1 cellular context compared by ENCODE assay signal in genomic region chr17:7237761-7238417, GRCh38.
A peak's percentile ranks its signal among the peaks of the same experiment; 100 is the strongest.
TF ChIP-seq lines count a peak whose summit lies in the region.

No MANE protein-coding gene starts in this region.

TF ChIP-seq in HepG2, 621 proteins besides CTCF, POLR2A, EP300 and RAD21 (continued from another document and continues in another):
- TF ChIP-seq, protein P1, sequence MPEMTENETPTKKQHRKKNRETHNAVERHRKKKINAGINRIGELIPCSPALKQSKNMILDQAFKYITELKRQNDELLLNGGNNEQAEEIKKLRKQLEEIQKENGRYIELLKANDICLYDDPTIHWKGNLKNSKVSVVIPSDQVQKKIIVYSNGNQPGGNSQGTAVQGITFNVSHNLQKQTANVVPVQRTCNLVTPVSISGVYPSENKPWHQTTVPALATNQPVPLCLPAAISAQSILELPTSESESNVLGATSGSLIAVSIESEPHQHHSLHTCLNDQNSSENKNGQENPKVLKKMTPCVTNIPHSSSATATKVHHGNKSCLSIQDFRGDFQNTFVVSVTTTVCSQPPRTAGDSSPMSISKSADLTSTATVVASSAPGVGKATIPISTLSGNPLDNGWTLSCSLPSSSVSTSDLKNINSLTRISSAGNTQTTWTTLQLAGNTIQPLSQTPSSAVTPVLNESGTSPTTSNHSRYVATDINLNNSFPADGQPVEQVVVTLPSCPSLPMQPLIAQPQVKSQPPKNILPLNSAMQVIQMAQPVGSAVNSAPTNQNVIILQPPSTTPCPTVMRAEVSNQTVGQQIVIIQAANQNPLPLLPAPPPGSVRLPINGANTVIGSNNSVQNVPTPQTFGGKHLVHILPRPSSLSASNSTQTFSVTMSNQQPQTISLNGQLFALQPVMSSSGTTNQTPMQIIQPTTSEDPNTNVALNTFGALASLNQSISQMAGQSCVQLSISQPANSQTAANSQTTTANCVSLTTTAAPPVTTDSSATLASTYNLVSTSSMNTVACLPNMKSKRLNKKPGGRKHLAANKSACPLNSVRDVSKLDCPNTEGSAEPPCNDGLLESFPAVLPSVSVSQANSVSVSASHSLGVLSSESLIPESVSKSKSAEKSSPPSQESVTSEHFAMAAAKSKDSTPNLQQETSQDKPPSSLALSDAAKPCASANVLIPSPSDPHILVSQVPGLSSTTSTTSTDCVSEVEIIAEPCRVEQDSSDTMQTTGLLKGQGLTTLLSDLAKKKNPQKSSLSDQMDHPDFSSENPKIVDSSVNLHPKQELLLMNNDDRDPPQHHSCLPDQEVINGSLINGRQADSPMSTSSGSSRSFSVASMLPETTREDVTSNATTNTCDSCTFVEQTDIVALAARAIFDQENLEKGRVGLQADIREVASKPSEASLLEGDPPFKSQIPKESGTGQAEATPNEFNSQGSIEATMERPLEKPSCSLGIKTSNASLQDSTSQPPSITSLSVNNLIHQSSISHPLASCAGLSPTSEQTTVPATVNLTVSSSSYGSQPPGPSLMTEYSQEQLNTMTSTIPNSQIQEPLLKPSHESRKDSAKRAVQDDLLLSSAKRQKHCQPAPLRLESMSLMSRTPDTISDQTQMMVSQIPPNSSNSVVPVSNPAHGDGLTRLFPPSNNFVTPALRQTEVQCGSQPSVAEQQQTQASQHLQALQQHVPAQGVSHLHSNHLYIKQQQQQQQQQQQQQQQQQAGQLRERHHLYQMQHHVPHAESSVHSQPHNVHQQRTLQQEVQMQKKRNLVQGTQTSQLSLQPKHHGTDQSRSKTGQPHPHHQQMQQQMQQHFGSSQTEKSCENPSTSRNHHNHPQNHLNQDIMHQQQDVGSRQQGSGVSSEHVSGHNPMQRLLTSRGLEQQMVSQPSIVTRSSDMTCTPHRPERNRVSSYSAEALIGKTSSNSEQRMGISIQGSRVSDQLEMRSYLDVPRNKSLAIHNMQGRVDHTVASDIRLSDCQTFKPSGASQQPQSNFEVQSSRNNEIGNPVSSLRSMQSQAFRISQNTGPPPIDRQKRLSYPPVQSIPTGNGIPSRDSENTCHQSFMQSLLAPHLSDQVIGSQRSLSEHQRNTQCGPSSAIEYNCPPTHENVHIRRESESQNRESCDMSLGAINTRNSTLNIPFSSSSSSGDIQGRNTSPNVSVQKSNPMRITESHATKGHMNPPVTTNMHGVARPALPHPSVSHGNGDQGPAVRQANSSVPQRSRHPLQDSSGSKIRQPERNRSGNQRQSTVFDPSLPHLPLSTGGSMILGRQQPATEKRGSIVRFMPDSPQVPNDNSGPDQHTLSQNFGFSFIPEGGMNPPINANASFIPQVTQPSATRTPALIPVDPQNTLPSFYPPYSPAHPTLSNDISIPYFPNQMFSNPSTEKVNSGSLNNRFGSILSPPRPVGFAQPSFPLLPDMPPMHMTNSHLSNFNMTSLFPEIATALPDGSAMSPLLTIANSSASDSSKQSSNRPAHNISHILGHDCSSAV (CRISPR knock-in tag; IDR thresholded peaks at IDR 0.05; ENCODE audit: borderline replicate concordance), result no peak
- TF ChIP-seq ZNF230 (CRISPR knock-in tag; IDR thresholded peaks at IDR 0.05) (no peak), PATZ1 (CRISPR knock-in tag; IDR thresholded peaks at IDR 0.05) (peak; percentile 88), SALL1 (CRISPR knock-in tag; IDR thresholded peaks at IDR 0.05) (peak; percentile 48; the same call in 1 of the 2 replicates), ZSCAN22 (CRISPR knock-in tag; IDR thresholded peaks at IDR 0.05) (no peak), MATR3 (CRISPR knock-in tag; IDR thresholded peaks at IDR 0.05) (no peak), ZFP1 (CRISPR knock-in tag; IDR thresholded peaks at IDR 0.05) (no peak), AGO1 (IDR thresholded peaks at IDR 0.05; ENCODE audit: low read depth, low read length, poor library complexity, severe bottlenecking) (peak; percentile 48), REL (CRISPR knock-in tag; conservative IDR thresholded peaks at IDR 0.05) (no peak), NFE2L1 (CRISPR knock-in tag; IDR thresholded peaks at IDR 0.05; ENCODE audit: borderline replicate concordance) (no peak), TFAP4 (IDR thresholded peaks at IDR 0.05; ENCODE audit: borderline replicate concordance, low read depth) (peak; percentile 61; the same call in 1 of the 2 replicates), ARNT2 (CRISPR knock-in tag; IDR thresholded peaks at IDR 0.05; ENCODE audit: low read depth) (0 out of 2 replicates have a peak, but pooled peaks have one; percentile 29), RFXAP (CRISPR knock-in tag; IDR thresholded peaks at IDR 0.05; ENCODE audit: borderline replicate concordance) (peak; percentile 23; the same call in 1 of the 2 replicates), ZFX (CRISPR knock-in tag; IDR thresholded peaks at IDR 0.05; ENCODE audit: low read depth) (peak; percentile 66), KAT7 (CRISPR knock-in tag; IDR thresholded peaks at IDR 0.05; ENCODE audit: borderline replicate concordance) (peak; percentile 30; the same call in 1 of the 2 replicates), AGO2 (optimal IDR thresholded peaks at IDR 0.05; ENCODE audit: low read depth, low read length) (peak; percentile 85), ARID5B (CRISPR knock-in tag; IDR thresholded peaks at IDR 0.05) (no peak), ZNF841 (CRISPR knock-in tag; IDR thresholded peaks at IDR 0.05; ENCODE audit: borderline replicate concordance) (no peak), BCL6 (CRISPR knock-in tag; IDR thresholded peaks at IDR 0.05) (no peak), SP1 (IDR thresholded peaks at IDR 0.05) (no peak), SP1 (CRISPR knock-in tag; IDR thresholded peaks at IDR 0.05) (peak; percentile 44; the same call in 1 of the 2 replicates), NAIF1 (CRISPR knock-in tag; IDR thresholded peaks at IDR 0.05; ENCODE audit: borderline replicate concordance) (peak; percentile 68; the same call in 1 of the 2 replicates), ZNF547 (CRISPR knock-in tag; IDR thresholded peaks at IDR 0.05) (no peak), GATAD1 (CRISPR knock-in tag; IDR thresholded peaks at IDR 0.05) (no peak), MTERF4 (CRISPR knock-in tag; IDR thresholded peaks at IDR 0.05) (no peak), IRX3 (CRISPR knock-in tag; IDR thresholded peaks at IDR 0.05; ENCODE audit: borderline replicate concordance, low read depth) (no peak), PHF5A (CRISPR knock-in tag; IDR thresholded peaks at IDR 0.05; ENCODE audit: low read depth, unreplicated experiment) (no peak)
- TF ChIP-seq, protein P2, sequence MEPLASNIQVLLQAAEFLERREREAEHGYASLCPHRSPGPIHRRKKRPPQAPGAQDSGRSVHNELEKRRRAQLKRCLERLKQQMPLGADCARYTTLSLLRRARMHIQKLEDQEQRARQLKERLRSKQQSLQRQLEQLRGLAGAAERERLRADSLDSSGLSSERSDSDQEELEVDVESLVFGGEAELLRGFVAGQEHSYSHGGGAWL (CRISPR knock-in tag; IDR thresholded peaks at IDR 0.05), result 0 out of 2 replicates have a peak, but pooled peaks have one; percentile 39
- TF ChIP-seq, protein P3, sequence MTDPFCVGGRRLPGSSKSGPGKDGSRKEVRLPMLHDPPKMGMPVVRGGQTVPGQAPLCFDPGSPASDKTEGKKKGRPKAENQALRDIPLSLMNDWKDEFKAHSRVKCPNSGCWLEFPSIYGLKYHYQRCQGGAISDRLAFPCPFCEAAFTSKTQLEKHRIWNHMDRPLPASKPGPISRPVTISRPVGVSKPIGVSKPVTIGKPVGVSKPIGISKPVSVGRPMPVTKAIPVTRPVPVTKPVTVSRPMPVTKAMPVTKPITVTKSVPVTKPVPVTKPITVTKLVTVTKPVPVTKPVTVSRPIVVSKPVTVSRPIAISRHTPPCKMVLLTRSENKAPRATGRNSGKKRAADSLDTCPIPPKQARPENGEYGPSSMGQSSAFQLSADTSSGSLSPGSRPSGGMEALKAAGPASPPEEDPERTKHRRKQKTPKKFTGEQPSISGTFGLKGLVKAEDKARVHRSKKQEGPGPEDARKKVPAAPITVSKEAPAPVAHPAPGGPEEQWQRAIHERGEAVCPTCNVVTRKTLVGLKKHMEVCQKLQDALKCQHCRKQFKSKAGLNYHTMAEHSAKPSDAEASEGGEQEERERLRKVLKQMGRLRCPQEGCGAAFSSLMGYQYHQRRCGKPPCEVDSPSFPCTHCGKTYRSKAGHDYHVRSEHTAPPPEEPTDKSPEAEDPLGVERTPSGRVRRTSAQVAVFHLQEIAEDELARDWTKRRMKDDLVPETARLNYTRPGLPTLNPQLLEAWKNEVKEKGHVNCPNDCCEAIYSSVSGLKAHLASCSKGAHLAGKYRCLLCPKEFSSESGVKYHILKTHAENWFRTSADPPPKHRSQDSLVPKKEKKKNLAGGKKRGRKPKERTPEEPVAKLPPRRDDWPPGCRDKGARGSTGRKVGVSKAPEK (CRISPR knock-in tag; IDR thresholded peaks at IDR 0.05; ENCODE audit: borderline replicate concordance), result no peak
- TF ChIP-seq, protein P4, sequence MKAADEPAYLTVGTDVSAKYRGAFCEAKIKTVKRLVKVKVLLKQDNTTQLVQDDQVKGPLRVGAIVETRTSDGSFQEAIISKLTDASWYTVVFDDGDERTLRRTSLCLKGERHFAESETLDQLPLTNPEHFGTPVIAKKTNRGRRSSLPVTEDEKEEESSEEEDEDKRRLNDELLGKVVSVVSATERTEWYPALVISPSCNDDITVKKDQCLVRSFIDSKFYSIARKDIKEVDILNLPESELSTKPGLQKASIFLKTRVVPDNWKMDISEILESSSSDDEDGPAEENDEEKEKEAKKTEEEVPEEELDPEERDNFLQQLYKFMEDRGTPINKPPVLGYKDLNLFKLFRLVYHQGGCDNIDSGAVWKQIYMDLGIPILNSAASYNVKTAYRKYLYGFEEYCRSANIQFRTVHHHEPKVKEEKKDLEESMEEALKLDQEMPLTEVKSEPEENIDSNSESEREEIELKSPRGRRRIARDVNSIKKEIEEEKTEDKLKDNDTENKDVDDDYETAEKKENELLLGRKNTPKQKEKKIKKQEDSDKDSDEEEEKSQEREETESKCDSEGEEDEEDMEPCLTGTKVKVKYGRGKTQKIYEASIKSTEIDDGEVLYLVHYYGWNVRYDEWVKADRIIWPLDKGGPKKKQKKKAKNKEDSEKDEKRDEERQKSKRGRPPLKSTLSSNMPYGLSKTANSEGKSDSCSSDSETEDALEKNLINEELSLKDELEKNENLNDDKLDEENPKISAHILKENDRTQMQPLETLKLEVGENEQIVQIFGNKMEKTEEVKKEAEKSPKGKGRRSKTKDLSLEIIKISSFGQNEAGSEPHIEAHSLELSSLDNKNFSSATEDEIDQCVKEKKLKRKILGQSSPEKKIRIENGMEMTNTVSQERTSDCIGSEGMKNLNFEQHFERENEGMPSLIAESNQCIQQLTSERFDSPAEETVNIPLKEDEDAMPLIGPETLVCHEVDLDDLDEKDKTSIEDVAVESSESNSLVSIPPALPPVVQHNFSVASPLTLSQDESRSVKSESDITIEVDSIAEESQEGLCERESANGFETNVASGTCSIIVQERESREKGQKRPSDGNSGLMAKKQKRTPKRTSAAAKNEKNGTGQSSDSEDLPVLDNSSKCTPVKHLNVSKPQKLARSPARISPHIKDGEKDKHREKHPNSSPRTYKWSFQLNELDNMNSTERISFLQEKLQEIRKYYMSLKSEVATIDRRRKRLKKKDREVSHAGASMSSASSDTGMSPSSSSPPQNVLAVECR (CRISPR knock-in tag; IDR thresholded peaks at IDR 0.05; ENCODE audit: borderline replicate concordance), result peak; percentile 64; the same call in 1 of the 2 replicates
